ENCODE assay signal across 28 cellular contexts in genomic region chr14:100739306-100739705, GRCh38. TPM values are rescaled to one million over a fixed set of nuclear protein-coding genes. Genes with fewer than 3 reads are reported as not detected.
"Had no signal": no experiment of that assay in that cellular context is flagged by ENCODE, and none has a peak within 500 bp of the region (broad histone marks: within the 10 kb centered on the region; RNA-seq: fewer than 3 reads in every experiment).

No MANE protein-coding gene starts in this region.

- H3K27ac ChIP-seq: breast epithelium, colonic mucosa, dorsolateral prefrontal cortex, hepatocyte, psoas muscle, skin epidermis, stomach, vagina had no signal

- H3K36me3 ChIP-seq: breast epithelium, colonic mucosa, stomach, vagina had no signal

- H3K4me3 Mint-ChIP-seq: activated CD8-positive, alpha-beta T cell treated with anti-CD3 and anti-CD28 coated beads, Interleukin-2, amount 10 ng/mL, durations not matched to agents 7 days and 5 days; activated naive CD8-positive, alpha-beta T cell treated with anti-CD3 and anti-CD28 coated beads, Interleukin-2, amount 10 ng/mL, durations not matched to agents 7 days and 5 days; central memory CD8-positive, alpha-beta T cell; effector memory CD8-positive, alpha-beta T cell; memory B cell; neural crest cell; stimulated activated memory B cell treated with anti-CD40 and anti-IgM and Interleukin-4, amounts not matched to agents 10 μg/mL and 1 μg/mL and 100 μg/mL, for 72 hours had no signal

- H3K4me1 Mint-ChIP-seq: activated naive CD8-positive, alpha-beta T cell treated with anti-CD3 and anti-CD28 coated beads, Interleukin-2, amount 10 ng/mL, durations not matched to agents 7 days and 5 days; central memory CD8-positive, alpha-beta T cell; memory B cell; stimulated activated memory B cell treated with anti-CD40 and anti-IgM and Interleukin-4, amounts not matched to agents 10 μg/mL and 1 μg/mL and 100 μg/mL, for 72 hours had no signal

- H3K4me1 ChIP-seq: breast epithelium, colonic mucosa, psoas muscle, stomach, vagina had no signal

- H3K9me3 ChIP-seq: breast epithelium, colonic mucosa, mucosa of descending colon, vagina had no signal

- H3K27ac Mint-ChIP-seq: activated CD8-positive, alpha-beta T cell treated with anti-CD3 and anti-CD28 coated beads, Interleukin-2, amount 10 ng/mL, durations not matched to agents 7 days and 5 days; activated naive CD8-positive, alpha-beta T cell treated with anti-CD3 and anti-CD28 coated beads, Interleukin-2, amount 10 ng/mL, durations not matched to agents 7 days and 5 days; effector memory CD8-positive, alpha-beta T cell; memory B cell; stimulated activated memory B cell treated with anti-CD40 and anti-IgM and Interleukin-4, amounts not matched to agents 10 μg/mL and 1 μg/mL and 100 μg/mL, for 72 hours had no signal

- H3K27me3 ChIP-seq: breast epithelium, colonic mucosa, hepatocyte, vagina had no signal

- ATAC-seq: activated CD8-positive, alpha-beta T cell treated with anti-CD3 and anti-CD28 coated beads, Interleukin-2, amount 10 ng/mL, durations not matched to agents 7 days and 5 days; effector memory CD8-positive, alpha-beta T cell; left ventricle myocardium superior; mucosa of descending colon; psoas muscle; stimulated activated memory B cell treated with anti-CD40 and anti-IgM and Interleukin-4, amounts not matched to agents 10 μg/mL and 1 μg/mL and 100 μg/mL, for 72 hours had no signal

- H3K27me3 Mint-ChIP-seq: activated naive CD8-positive, alpha-beta T cell treated with anti-CD3 and anti-CD28 coated beads, Interleukin-2, amount 10 ng/mL, durations not matched to agents 7 days and 5 days; stimulated activated memory B cell treated with anti-CD40 and anti-IgM and Interleukin-4, amounts not matched to agents 10 μg/mL and 1 μg/mL and 100 μg/mL, for 72 hours had no signal

- H3K9me3 Mint-ChIP-seq: activated naive CD8-positive, alpha-beta T cell treated with anti-CD3 and anti-CD28 coated beads, Interleukin-2, amount 10 ng/mL, durations not matched to agents 7 days and 5 days; central memory CD8-positive, alpha-beta T cell; effector memory CD8-positive, alpha-beta T cell; neural crest cell; stimulated activated memory B cell treated with anti-CD40 and anti-IgM and Interleukin-4, amounts not matched to agents 10 μg/mL and 1 μg/mL and 100 μg/mL, for 72 hours had no signal

- H3K79me2 ChIP-seq: hepatocyte had no signal

- H3K4me3 ChIP-seq: breast epithelium, colonic mucosa, dorsolateral prefrontal cortex, hepatocyte, mucosa of descending colon, psoas muscle, skin epidermis, stomach, vagina had no signal

- H3K4me2 ChIP-seq: hepatocyte had no signal

- DNase-seq: activated CD4-positive, alpha-beta T cell treated with anti-CD3 and anti-CD28 coated beads for 1 hour; activated CD4-positive, alpha-beta T cell treated with anti-CD3 and anti-CD28 coated beads, Interleukin-2, amount 50 U/mL, for 1 hour; activated CD8-positive, alpha-beta T cell treated with anti-CD3 and anti-CD28 coated beads, Interleukin-2, amount 10 ng/mL, durations not matched to agents 7 days and 5 days; activated naive CD4-positive, alpha-beta T cell treated with Interleukin-2 at 50 U/mL for 16 hours; activated naive CD8-positive, alpha-beta T cell treated with anti-CD3 and anti-CD28 coated beads, Interleukin-2, amount 10 ng/mL, durations not matched to agents 7 days and 5 days; amniotic stem cell; colonic mucosa; effector memory CD8-positive, alpha-beta T cell; foreskin melanocyte; glutamatergic neuron; left ventricle myocardium superior; mucosa of descending colon; psoas muscle; right cardiac atrium; stimulated activated CD4-positive, alpha-beta T cell treated with anti-CD3 and anti-CD28 coated beads, Interleukin-15, amount 100 ng/mL, for 24 hours; stomach; trophoblast cell had no signal

- H3K36me3 Mint-ChIP-seq: activated naive CD8-positive, alpha-beta T cell treated with anti-CD3 and anti-CD28 coated beads, Interleukin-2, amount 10 ng/mL, durations not matched to agents 7 days and 5 days; memory B cell; stimulated activated memory B cell treated with anti-CD40 and anti-IgM and Interleukin-4, amounts not matched to agents 10 μg/mL and 1 μg/mL and 100 μg/mL, for 72 hours had no signal

- H2AFZ ChIP-seq: hepatocyte had no signal

- FAIRE-seq: endothelial cell of umbilical vein, TTC549 had no signal

RNA-seq across cellular contexts. Expression of gene DLK1, which starts 12.6 kb away (rescaled TPM):
- total RNA-seq: activated CD8-positive, alpha-beta T cell treated with anti-CD3 and anti-CD28 coated beads, Interleukin-2, amount 10 ng/mL, durations not matched to agents 7 days and 5 days; activated naive CD8-positive, alpha-beta T cell treated with anti-CD3 and anti-CD28 coated beads, Interleukin-2, amount 10 ng/mL, durations not matched to agents 7 days and 5 days; endothelial cell of umbilical vein; right cardiac atrium had no signal
- polyA plus RNA-seq: endothelial cell of umbilical vein had no signal
